ENCODE assay signal across 1 cellular context in genomic region chr7:127632276-127632910, GRCh38.
TF ChIP-seq lines count a peak whose summit lies in the region.

No MANE protein-coding gene starts in this region.

TF ChIP-seq in K562, 482 proteins besides CTCF, POLR2A, EP300 and RAD21:
- no peak for TF ChIP-seq ZC3H4 (CRISPR knock-in tag; IDR thresholded peaks at IDR 0.05; ENCODE audit: borderline replicate concordance)
- no peak for TF ChIP-seq SMAD1 (IDR thresholded peaks at IDR 0.05; ENCODE audit: low read depth, low read length, partially characterized antibody)
- TF ChIP-seq MYBL2 (IDR thresholded peaks at IDR 0.05; ENCODE audit: low read depth), result no peak
- TF ChIP-seq MYBL2 (CRISPR knock-in tag; IDR thresholded peaks at IDR 0.05; ENCODE audit: borderline replicate concordance), result no peak
- TF ChIP-seq CREB3L1 (IDR thresholded peaks at IDR 0.05; ENCODE audit: borderline replicate concordance, low read depth), result no peak
- TF ChIP-seq RBM22 (IDR thresholded peaks at IDR 0.05; ENCODE audit: low read depth, low read length, poor library complexity, severe bottlenecking), result no peak
- TF ChIP-seq GTF2A2 (tag; IDR thresholded peaks at IDR 0.05), result no peak
